Comparison of ENCODE assay signal across 8 cellular contexts in genomic region chr6:110999634-111000270, GRCh38. TPM values are rescaled to one million over a fixed set of nuclear protein-coding genes. Genes with fewer than 3 reads are reported as not detected.
DNase-seq lines count a peak whose midpoint lies in the region; ATAC-seq and TF ChIP-seq lines count a peak whose summit lies in the region.

No MANE protein-coding gene starts in this region.

- DNase-seq in DMS114 treated with DMSO at 0.1 percent for 48 hours (lab: John Stamatoyannopoulos, UW; ENCODE audit: unreplicated experiment) (peak; percentile 17), cardiac fibroblast (ENCODE audit: low read depth in 2 of 2) (peak; percentile 57 to 61), midbrain (lab: John Stamatoyannopoulos, UW) (peak; percentile 25), HK-2 (ENCODE audit: unreplicated experiment) (no peak), Calu3 (no peak)

- BruUV-seq in Calu3 (replicated peaks; lab: Mats Ljungman, UMichigan) = no TSS peak

- peaks cover 57% of the 10 kb centered on the region for H3K36me3 Mint-ChIP-seq in Calu3 (ENCODE audit: insufficient read depth, unreplicated experiment)

- TF ChIP-seq CTCF in LNCAP (IDR thresholded peaks at IDR 0.05) (peak; percentile 61), cardiac fibroblast (IDR thresholded peaks at IDR 0.05; ENCODE audit: low read depth, low read length) (peak; percentile 32), Calu3 (IDR thresholded peaks at IDR 0.05; ENCODE audit: unreplicated experiment) (no peak)

- intact Hi-C loops in Calu3 (cut with micrococcal nuclease; ENCODE audit: unreplicated experiment) = loop anchor here (1.0 kb wide), 2 partner anchors 317 to 471 kb away; no protein-coding TSS in a partner anchor

- no peak overlapping the region for H3K4me3 ChIP-seq in cardiac fibroblast (replicated peaks in 1 of 2; ENCODE audit: low read depth in 2 of 2, low read length in 2 of 2)

- CTCF ChIA-PET in Calu3 (lab: Charles Lee) = interaction anchor here (1.0 kb wide), 1 partner anchor 121 kb away, joined by 3 read pairs; no protein-coding TSS in a partner anchor

- no peaks in the 10 kb centered on the region for H3K4me1 Mint-ChIP-seq in Calu3 (ENCODE audit: low read depth, unreplicated experiment)

- no peaks in the 10 kb centered on the region for H3K27me3 Mint-ChIP-seq in Calu3 (ENCODE audit: unreplicated experiment)

- no peak overlapping the region for H3K4me3 Mint-ChIP-seq in Calu3 (ENCODE audit: low read depth, unreplicated experiment)

- ATAC-seq in GM21619 (IDR thresholded peaks at IDR 0.05; ENCODE audit: unreplicated experiment) (no peak), GM21526 (IDR thresholded peaks at IDR 0.05; ENCODE audit: low FRiP score, unreplicated experiment) (no peak)

- no peaks in the 10 kb centered on the region for H3K9me3 Mint-ChIP-seq in Calu3 (ENCODE audit: low read depth, unreplicated experiment)

- H3K27ac Mint-ChIP-seq in Calu3 (ENCODE audit: unreplicated experiment) = no peak overlapping the region

RNA-seq across cellular contexts. Expression of gene RPF2, which starts 17.9 kb away (rescaled TPM):
- 43.7 and 45.7 TPM in 2 replicates for total RNA-seq in Calu3 (2022)

RNA-seq across cellular contexts. Expression of gene GTF3C6, which starts 41.2 kb away (rescaled TPM):
- 67.1 and 69.6 TPM in 2 replicates for total RNA-seq in Calu3 (2022)

Comparison
In these comparisons a context has a peak if more than half of its experiments do, and no peak if none do; other contexts are left out.
1. DNase-seq: peak in DMS114 treated with DMSO at 0.1 percent for 48 hours (single experiment), cardiac fibroblast (2 of 2) and midbrain (single experiment); none in HK-2 (single experiment) and Calu3 (single experiment).